1 cellular context compared by ENCODE assay signal in genomic region chr12:15638231-15638630, GRCh38.
TF ChIP-seq lines count a peak whose summit lies in the region.

No MANE protein-coding gene starts in this region.

TF ChIP-seq in HCT116, 20 proteins besides CTCF, POLR2A, EP300 and RAD21 (continued from another document):
- TF ChIP-seq REST (IDR thresholded peaks at IDR 0.05; ENCODE audit: low read depth) (no peak), ZBTB33 (IDR thresholded peaks at IDR 0.05; ENCODE audit: extremely low read depth, insufficient replicate concordance, low read length) (no peak), POLR2AphosphoS5 (IDR thresholded peaks at IDR 0.05; ENCODE audit: low read depth, low read length) (no peak), FOSL1 (IDR thresholded peaks at IDR 0.05; ENCODE audit: low read depth) (no peak), EGR1 (IDR thresholded peaks at IDR 0.05; ENCODE audit: low read depth) (no peak)
